22 cellular contexts compared by ENCODE assay signal in the genomic region with DNA sequence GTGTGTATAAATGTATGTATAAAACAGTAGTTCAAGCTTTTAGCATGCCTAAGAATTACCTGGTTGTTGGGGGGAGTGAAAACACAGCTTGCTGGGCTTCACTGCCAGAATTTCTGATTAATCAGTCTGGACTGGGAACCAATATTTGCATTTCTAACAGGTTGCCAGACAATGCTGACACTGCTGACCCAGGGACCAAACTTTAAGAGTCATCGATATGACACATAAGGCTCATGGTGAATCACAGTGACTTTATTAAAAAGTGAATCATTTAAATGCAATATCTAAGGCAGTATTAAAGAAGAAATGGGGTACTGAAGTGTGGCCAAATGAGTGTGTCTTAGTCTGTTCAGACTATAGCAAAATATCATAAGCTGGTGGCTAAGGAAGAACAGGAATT.
DNase-seq lines count a peak whose midpoint lies in the region; ATAC-seq, FAIRE-seq and TF ChIP-seq lines count a peak whose summit lies in the region.
"Had no signal": no experiment of that assay in that cellular context is flagged by ENCODE, and none has a peak within 500 bp of the region (broad histone marks: within the 10 kb centered on the region; RNA-seq: fewer than 3 reads in every experiment).

No MANE protein-coding gene starts in this region.

- no peaks in the 10 kb centered on the region for H3K79me2 ChIP-seq in endothelial cell of umbilical vein (ENCODE audit: control insufficient read depth, insufficient read depth, low read length)

- no peaks in the 10 kb centered on the region for H3K9me1 ChIP-seq in endothelial cell of umbilical vein (replicated peaks; ENCODE audit: control insufficient read depth, extremely low read depth, insufficient read depth, low read length)

- H3K9ac ChIP-seq in endothelial cell of umbilical vein (replicated peaks; ENCODE audit: extremely low read depth, insufficient read depth, low read length): no peak overlapping the region
- no peak overlapping the region for H3K9ac ChIP-seq in skeletal muscle satellite cell (ENCODE audit: low read depth, low read length)
- H3K9ac ChIP-seq: BLaER1, KMS-11 had no signal

- H3K27me3 ChIP-seq in endothelial cell of umbilical vein (ENCODE audit: control insufficient read depth in 2 of 2, insufficient read depth in 2 of 2, low read length in 2 of 2) (no peaks in the 10 kb centered on the region), skeletal muscle satellite cell (ENCODE audit: control insufficient read depth, insufficient read depth, low read length) (no peaks in the 10 kb centered on the region)
- H3K27me3 ChIP-seq: BLaER1, MG63, Peyer's patch had no signal

- peak; percentile 7 for DNase-seq in DMS53 (lab: John Stamatoyannopoulos, UW)
- DNase-seq in DMS53 treated with DMSO at 0.1 percent for 48 hours (lab: John Stamatoyannopoulos, UW; ENCODE audit: unreplicated experiment): no peak
- peak; percentile 21 for DNase-seq in endothelial cell of umbilical vein (ENCODE audit: low read depth, low spot score)
- no peak for DNase-seq in NCI-H1417 treated with DMSO at 0.1 percent for 48 hours (lab: John Stamatoyannopoulos, UW)
- DNase-seq in substantia nigra (lab: John Stamatoyannopoulos, UW): no peak
- DNase-seq: DMS 273 treated with DMSO at 0.1 percent for 48 hours, EL, MG63, NCI-H1092 treated with DMSO at 0.1 percent for 48 hours, NCI-H187, NCI-H446 treated with DMSO at 0.1 percent for 48 hours, NCI-H82, Peyer's patch, SIG-M5 had no signal

- H3K27ac ChIP-seq in endothelial cell of umbilical vein (ENCODE audit: insufficient read depth, low read depth, low read length) (no peak overlapping the region), substantia nigra (ENCODE audit: low read depth, low read length, poor library complexity, severe bottlenecking) (no peak overlapping the region)
- H3K27ac ChIP-seq: 22Rv1, BLaER1, KMS-11, Peyer's patch had no signal

- no TSS peak for BruUV-seq in endothelial cell of umbilical vein (replicated peaks; lab: Mats Ljungman, UMichigan)

- H3K4me3 ChIP-seq in endothelial cell of umbilical vein (replicated peaks in 1 of 3; ENCODE audit: insufficient read depth in 1 of 3, low read depth in 1 of 3, low read length in 3 of 3) (no peak overlapping the region), skeletal muscle satellite cell (ENCODE audit: low read length) (peak overlapping the region; percentile 23)
- H3K4me3 ChIP-seq: BLaER1, GM23338, MG63, Peyer's patch had no signal

- TF ChIP-seq CTCF in endothelial cell of umbilical vein (IDR thresholded peaks at IDR 0.05; ENCODE audit: extremely low read depth in 1 of 2, insufficient read depth in 1 of 2, low read depth in 1 of 2, low read length in 2 of 2): no peak

- no peak for ATAC-seq in HG03175 (IDR thresholded peaks at IDR 0.05; ENCODE audit: unreplicated experiment)
- ATAC-seq: GM23338, HepG2 had no signal

- intact Hi-C loops in endothelial cell of umbilical vein (cut with micrococcal nuclease): no loop called here

- H4K20me1 ChIP-seq in endothelial cell of umbilical vein (replicated peaks; ENCODE audit: control insufficient read depth, extremely low read depth, insufficient read depth, low read length): no peaks in the 10 kb centered on the region
- H4K20me1 ChIP-seq: BLaER1 had no signal

- CTCF ChIA-PET in endothelial cell of umbilical vein (lab: Charles Lee): interaction anchor here (0.9 kb wide), 1 partner anchor 21 kb away, joined by 4 read pairs; no protein-coding TSS in a partner anchor

- dilution Hi-C loops in endothelial cell of umbilical vein (cut with MboI; ENCODE audit: extremely low pct_ligation_motif_present, low sequenced_read_pairs): no loop called here

- FAIRE-seq in endothelial cell of umbilical vein (lab: Jason Lieb, UNC): no peak
- peak; percentile 65 for FAIRE-seq in islet of Langerhans (lab: Jason Lieb, UNC)
- FAIRE-seq: HepG2 had no signal

- TF ChIP-seq POLR2A in endothelial cell of umbilical vein (IDR thresholded peaks at IDR 0.05; ENCODE audit: low read depth, low read length): no peak

- H3K4me1 ChIP-seq in endothelial cell of umbilical vein (ENCODE audit: control insufficient read depth, extremely low read depth, insufficient read depth, low read length) (peaks cover 10% of the 10 kb centered on the region), skeletal muscle satellite cell (ENCODE audit: control insufficient read depth, insufficient read depth, low read length) (peaks cover 21% of the 10 kb centered on the region)
- H3K4me1 ChIP-seq: Peyer's patch had no signal

- H3K9me3 ChIP-seq in endothelial cell of umbilical vein (replicated peaks; ENCODE audit: control insufficient read depth, insufficient read depth, low read length) (no peaks in the 10 kb centered on the region), skeletal muscle satellite cell (replicated peaks; ENCODE audit: low read length) (no peaks in the 10 kb centered on the region)
- H3K9me3 ChIP-seq: MG63, Peyer's patch had no signal

- H2AFZ ChIP-seq in endothelial cell of umbilical vein (ENCODE audit: low read depth, low read length): no peak overlapping the region
- H2AFZ ChIP-seq: GM23338 had no signal

- H3K36me3 ChIP-seq in endothelial cell of umbilical vein (ENCODE audit: control insufficient read depth in 2 of 2, extremely low read depth in 1 of 2, insufficient read depth in 2 of 2, low read length in 2 of 2) (no peaks in the 10 kb centered on the region), skeletal muscle satellite cell (ENCODE audit: insufficient read depth, low read length) (no peaks in the 10 kb centered on the region)
- H3K36me3 ChIP-seq: BLaER1, MG63, Peyer's patch had no signal

- POLR2A ChIA-PET in endothelial cell of umbilical vein (lab: Charles Lee): no interaction called here

- H3K4me2 ChIP-seq in endothelial cell of umbilical vein (ENCODE audit: insufficient read depth, low read length): peak overlapping the region; percentile 17
- peak overlapping the region; percentile 43 for H3K4me2 ChIP-seq in skeletal muscle satellite cell (ENCODE audit: low read length)
- H3K4me2 ChIP-seq: BLaER1, GM23338, KMS-11 had no signal

TF ChIP-seq in endothelial cell of umbilical vein, 7 proteins besides CTCF, POLR2A, EP300 and RAD21:
- TF ChIP-seq, protein P1, sequence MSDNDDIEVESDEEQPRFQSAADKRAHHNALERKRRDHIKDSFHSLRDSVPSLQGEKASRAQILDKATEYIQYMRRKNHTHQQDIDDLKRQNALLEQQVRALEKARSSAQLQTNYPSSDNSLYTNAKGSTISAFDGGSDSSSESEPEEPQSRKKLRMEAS (IDR thresholded peaks at IDR 0.05; ENCODE audit: insufficient read depth, insufficient read length): no peak
- TF ChIP-seq EZH2 (IDR thresholded peaks at IDR 0.05; ENCODE audit: borderline replicate concordance, low read depth, low read length, severe bottlenecking) (no peak), FOS (IDR thresholded peaks at IDR 0.05; ENCODE audit: borderline replicate concordance, insufficient read depth, low read length) (peak; percentile 83), MYC (IDR thresholded peaks at IDR 0.05; ENCODE audit: low read depth, low read length) (no peak), JUN (IDR thresholded peaks at IDR 0.05; ENCODE audit: borderline replicate concordance, insufficient read depth, insufficient read length, low read depth) (no peak), POLR2AphosphoS5 (IDR thresholded peaks at IDR 0.05; ENCODE audit: insufficient read depth, low read depth, low read length) (no peak), GATA2 (IDR thresholded peaks at IDR 0.05; ENCODE audit: insufficient read depth, insufficient read length, low read depth, low read length) (no peak)

Comparison
In these comparisons a context has a peak if more than half of its experiments do, and no peak if none do; other contexts are left out.
1. DNase-seq: peak in DMS53 (single experiment) and endothelial cell of umbilical vein (single experiment); none in DMS53 treated with DMSO at 0.1 percent for 48 hours (single experiment), NCI-H1417 treated with DMSO at 0.1 percent for 48 hours (single experiment) and substantia nigra (0 of 49).